Comparison of ENCODE assay signal across 7 cellular contexts in genomic region chr10:12720217-12720981, GRCh38.
DNase-seq lines count a peak whose midpoint lies in the region; ATAC-seq and TF ChIP-seq lines count a peak whose summit lies in the region.

No MANE protein-coding gene starts in this region.

- no TSS peak for BruUV-seq in OCI-LY7 (replicated peaks; lab: Mats Ljungman, UMichigan)

- H3K4me3 ChIP-seq in mesodermal cell (ENCODE audit: extremely low read depth, insufficient read depth, low read length, poor library complexity, severe bottlenecking) (no peak overlapping the region), OCI-LY7 (ENCODE audit: low read depth, low read length, poor library complexity, severe bottlenecking) (no peak overlapping the region)

- WGBS in mesodermal cell (ENCODE audit: insufficient coverage in 2 of 2), 2 experiments: 88 to 94% methylated on average over 6 to 8 of the region's 9 CpGs

- no peak overlapping the region for H3K4me2 ChIP-seq in OCI-LY7 (ENCODE audit: low read length)

- no peak overlapping the region for H2AFZ ChIP-seq in OCI-LY7 (ENCODE audit: low read length)

- H3K9me3 ChIP-seq in mesodermal cell (ENCODE audit: control insufficient read depth, low read length) (no peaks in the 10 kb centered on the region), OCI-LY7 (ENCODE audit: low read length) (no peaks in the 10 kb centered on the region)

- H3K36me3 ChIP-seq in mesodermal cell (ENCODE audit: control insufficient read depth, insufficient read depth, low read length) (no peaks in the 10 kb centered on the region), OCI-LY7 (ENCODE audit: insufficient read depth, low read length) (no peaks in the 10 kb centered on the region)

- TF ChIP-seq CTCF in HFFc6 (IDR thresholded peaks at IDR 0.05) (no peak), OCI-LY7 (conservative IDR thresholded peaks at IDR 0.05; ENCODE audit: low read length) (no peak)

- DNase-seq in HFFc6: peak; percentile 74
- DNase-seq in NCI-H510A treated with DMSO at 0.1 percent for 48 hours (lab: John Stamatoyannopoulos, UW): peak; percentile 74
- peak; percentile 93 for DNase-seq in dermis blood vessel endothelial cell
- DNase-seq in ureter (ENCODE audit: low spot score): peak; percentile 89
- no peak for DNase-seq in OCI-LY7 (ENCODE audit: low spot score)

- POLR2A ChIA-PET in OCI-LY7 (lab: Charles Lee): interaction anchor here (1.1 kb wide), 1 partner anchor 10 kb away, joined by 3 read pairs; no protein-coding TSS in a partner anchor

- peaks cover 25% of the 10 kb centered on the region for H3K4me1 Mint-ChIP-seq in HFFc6 (ENCODE audit: low read depth)

- H3K27me3 Mint-ChIP-seq in HFFc6 (ENCODE audit: insufficient read depth): peaks cover 5% of the 10 kb centered on the region

- H3K36me3 Mint-ChIP-seq in HFFc6 (ENCODE audit: low read depth): no peaks in the 10 kb centered on the region

- no peaks in the 10 kb centered on the region for H3K79me2 ChIP-seq in OCI-LY7 (ENCODE audit: insufficient read depth, low read depth, low read length)

- CTCF ChIA-PET in OCI-LY7 (lab: Charles Lee; ENCODE audit: unreplicated experiment): no interaction called here

- H3K9me2 ChIP-seq in OCI-LY7 (ENCODE audit: insufficient read depth, low read length): no peaks in the 10 kb centered on the region

- H3K27ac ChIP-seq in mesodermal cell (ENCODE audit: low read depth, low read length, severe bottlenecking) (peak overlapping the region; percentile 47), OCI-LY7 (ENCODE audit: low read depth, low read length, poor library complexity, severe bottlenecking) (no peak overlapping the region)

- intact Hi-C loops in OCI-LY7 (cut with micrococcal nuclease; ENCODE audit: unreplicated experiment): no loop called here

- H3K4me1 ChIP-seq in mesodermal cell (ENCODE audit: control insufficient read depth, insufficient read depth, low read length, poor library complexity, severe bottlenecking) (peaks cover 6% of the 10 kb centered on the region), OCI-LY7 (ENCODE audit: insufficient read depth, low read length, poor library complexity, severe bottlenecking) (no peaks in the 10 kb centered on the region)

- ATAC-seq in GM18873 (IDR thresholded peaks at IDR 0.05; ENCODE audit: low FRiP score, unreplicated experiment): no peak

- H3K27ac Mint-ChIP-seq in HFFc6: no peak overlapping the region

- H4K20me1 ChIP-seq in OCI-LY7 (ENCODE audit: insufficient read depth, low read length): no peaks in the 10 kb centered on the region

- H3K9me3 Mint-ChIP-seq in HFFc6: no peaks in the 10 kb centered on the region

- no peak overlapping the region for H3K4me3 Mint-ChIP-seq in HFFc6
